ENCODE assay signal across 21 cellular contexts in genomic region chr2:99722726-99723125, GRCh38.
DNase-seq lines count a peak whose midpoint lies in the region; ATAC-seq and TF ChIP-seq lines count a peak whose summit lies in the region.
"Had no signal": no experiment of that assay in that cellular context is flagged by ENCODE, and none has a peak within 500 bp of the region (broad histone marks: within the 10 kb centered on the region; RNA-seq: fewer than 3 reads in every experiment).

No MANE protein-coding gene starts in this region.

- H3K79me2 ChIP-seq in osteoblast (ENCODE audit: insufficient read depth, low read length), result no peaks in the 10 kb centered on the region

- no peaks in the 10 kb centered on the region for H3K9me1 ChIP-seq in IMR-90 (ENCODE audit: insufficient read depth, low read length)

- H4K91ac ChIP-seq in IMR-90 (ENCODE audit: insufficient read depth, low read depth, low read length), result no peak overlapping the region; the same call in 1 of the 2 replicates

- no peak for TF ChIP-seq RAD21 in IMR-90 (IDR thresholded peaks at IDR 0.05; ENCODE audit: low read length)

- H3K27me3 ChIP-seq in IMR-90 (ENCODE audit: control insufficient read depth, insufficient read depth, low read length), result no peaks in the 10 kb centered on the region
- H3K27me3 ChIP-seq in osteoblast (ENCODE audit: insufficient read depth, low read length), result no peaks in the 10 kb centered on the region
- H3K27me3 ChIP-seq: BE2C had no signal

- H3K36me3 ChIP-seq in IMR-90 (ENCODE audit: control insufficient read depth, insufficient read depth, low read length) (peaks cover 1% of the 10 kb centered on the region; the same call in 1 of the 2 replicates), osteoblast (ENCODE audit: insufficient read depth, low read length) (no peaks in the 10 kb centered on the region)
- H3K36me3 ChIP-seq: BE2C had no signal

- H3K9me3 ChIP-seq in IMR-90 (ENCODE audit: control insufficient read depth, insufficient read depth, low read length) (peaks cover 5% of the 10 kb centered on the region), osteoblast (ENCODE audit: low read depth, low read length) (no peaks in the 10 kb centered on the region)
- H3K9me3 ChIP-seq: BE2C had no signal

- H3K4me1 Mint-ChIP-seq in chondrocyte (ENCODE audit: low read depth), result peaks cover 34% of the 10 kb centered on the region
- H3K4me1 Mint-ChIP-seq: CD4-positive, CD25-positive, alpha-beta regulatory T cell; CD8-positive, alpha-beta memory T cell had no signal

- no peak overlapping the region for H3K4me3 ChIP-seq in IMR-90 (ENCODE audit: insufficient read depth, low read depth, low read length)
- H3K4me3 ChIP-seq in osteoblast (ENCODE audit: insufficient read depth, low read length), result no peak overlapping the region
- H3K4me3 ChIP-seq: GM23338, K562 had no signal

- H3K56ac ChIP-seq in IMR-90 (ENCODE audit: extremely low read depth, insufficient read depth, low read length), result no peak overlapping the region

- H4K5ac ChIP-seq in IMR-90 (ENCODE audit: low read depth, low read length), result no peak overlapping the region

- H3K4me1 ChIP-seq in IMR-90 (ENCODE audit: control insufficient read depth, insufficient read depth, low read length) (peaks cover 7% of the 10 kb centered on the region), osteoblast (ENCODE audit: insufficient read depth, low read length) (no peaks in the 10 kb centered on the region)
- H3K4me1 ChIP-seq: BE2C had no signal

- H3K9ac ChIP-seq in IMR-90 (ENCODE audit: low read depth, low read length), result no peak overlapping the region

- H4K8ac ChIP-seq in IMR-90 (ENCODE audit: low read depth in 2 of 2, low read length in 2 of 2), result no peak overlapping the region

- no peaks in the 10 kb centered on the region for H3K27me3 Mint-ChIP-seq in chondrocyte (ENCODE audit: low read depth)
- H3K27me3 Mint-ChIP-seq: CD4-positive, CD25-positive, alpha-beta regulatory T cell had no signal

- H3K4me3 Mint-ChIP-seq in chondrocyte (ENCODE audit: unreplicated experiment), result no peak overlapping the region
- H3K4me3 Mint-ChIP-seq: CD4-positive, CD25-positive, alpha-beta regulatory T cell; CD8-positive, alpha-beta memory T cell; GM23338 had no signal

- peak; percentile 40 for ATAC-seq in IMR-90 (ENCODE audit: low read depth)
- ATAC-seq: GM23338, K562 had no signal

- H2AFZ ChIP-seq in IMR-90 (replicated peaks; ENCODE audit: low read length, poor library complexity) (no peak overlapping the region), osteoblast (ENCODE audit: low read length) (no peak overlapping the region)
- H2AFZ ChIP-seq: GM23338 had no signal

- no peak overlapping the region for H2BK120ac ChIP-seq in IMR-90 (ENCODE audit: low read depth, low read length)

- intact Hi-C loops in IMR-90 (cut with micrococcal nuclease), result no loop called here

- H4K20me1 ChIP-seq in IMR-90 (ENCODE audit: insufficient read depth, low read length) (no peaks in the 10 kb centered on the region), osteoblast (ENCODE audit: insufficient read depth, low read length) (no peaks in the 10 kb centered on the region)

- no peak overlapping the region for H3K14ac ChIP-seq in IMR-90 (replicated peaks; ENCODE audit: low read depth, low read length)

- peak overlapping the region; percentile 21; the same call in 1 of the 3 replicates for H2BK15ac ChIP-seq in IMR-90 (ENCODE audit: low read depth, low read length)

- H2BK20ac ChIP-seq in IMR-90 (ENCODE audit: low read depth, low read length), result peak overlapping the region; percentile 40; the same call in 1 of the 2 replicates

- H3K18ac ChIP-seq in IMR-90 (ENCODE audit: low read depth, low read length), result 0 out of 2 replicates have a peak overlapping the region, but pooled peaks have one; percentile 13

- peaks cover 0 to 3% of the 10 kb centered on the region in 2 experiments; a peak in 1 of 4 replicates for H3K79me1 ChIP-seq in IMR-90 (ENCODE audit: low read depth in 1 of 2, low read length in 2 of 2)

- no peak overlapping the region for H2BK5ac ChIP-seq in IMR-90 (ENCODE audit: low read depth, low read length, poor library complexity, severe bottlenecking)

- H3K27ac Mint-ChIP-seq in chondrocyte (ENCODE audit: unreplicated experiment), result peak overlapping the region; percentile 87
- H3K27ac Mint-ChIP-seq: CD4-positive, CD25-positive, alpha-beta regulatory T cell; GM23338 had no signal

- no peak for TF ChIP-seq CTCF in IMR-90 (conservative IDR thresholded peaks at IDR 0.05; ENCODE audit: low read depth, low read length)
- no peak for TF ChIP-seq CTCF in chondrocyte (IDR thresholded peaks at IDR 0.05)
- no peak for TF ChIP-seq CTCF in osteoblast (IDR thresholded peaks at IDR 0.05; ENCODE audit: extremely low read depth, low read depth, low read length)

- peaks cover 20% of the 10 kb centered on the region for H3K9me3 Mint-ChIP-seq in chondrocyte (ENCODE audit: low read depth)

- H3K23ac ChIP-seq in IMR-90 (ENCODE audit: low read depth, low read length), result no peak overlapping the region

- no peak overlapping the region for H2AK9ac ChIP-seq in IMR-90 (replicated peaks; ENCODE audit: low read depth, low read length, poor library complexity)

- no peak overlapping the region for H3K4me2 ChIP-seq in IMR-90 (ENCODE audit: low read depth, low read length)
- no peak overlapping the region for H3K4me2 ChIP-seq in osteoblast (ENCODE audit: insufficient read depth, low read length)
- H3K4me2 ChIP-seq: GM23338 had no signal

- peak; percentile 45 for DNase-seq in EH (ENCODE audit: low read depth)
- peak; percentile 41 for DNase-seq in IMR-90
- DNase-seq in chondrocyte (ENCODE audit: low spot score), result no peak
- DNase-seq in left kidney (ENCODE audit: low read depth, low spot score), result peak; percentile 64
- no peak for DNase-seq in cerebellar cortex (ENCODE audit: low spot score)
- no peak for DNase-seq in NCI-H1092 (lab: John Stamatoyannopoulos, UW)
- DNase-seq in osteoblast (ENCODE audit: insufficient read length, low spot score, missing footprints), result no peak
- DNase-seq in NCI-H1105 (lab: John Stamatoyannopoulos, UW), result no peak
- DNase-seq: ACHN; BE2C; C1 segment of cervical spinal cord; CD4-positive, CD25-positive, alpha-beta regulatory T cell; CD8-positive, alpha-beta memory T cell; COR-L47; DMS 273 treated with DMSO at 0.1 percent for 48 hours; DMS53; DND-41; H7 had no signal

- peaks cover 28% of the 10 kb centered on the region for H3K36me3 Mint-ChIP-seq in chondrocyte (ENCODE audit: low read depth)
- H3K36me3 Mint-ChIP-seq: CD8-positive, alpha-beta memory T cell had no signal

- dilution Hi-C loops in IMR-90 (cut with HindIII; ENCODE audit: low sequenced_read_pairs, unreplicated experiment), result no loop called here

- in situ Hi-C loops in IMR-90 (cut with MboI; ENCODE audit: low sequenced_read_pairs), result loop anchor here (10.0 to 25.0 kb wide), 2 partner anchors 522 to 665 kb away; no protein-coding TSS in a partner anchor

- H2AK5ac ChIP-seq in IMR-90 (ENCODE audit: low read depth, low read length), result no peak overlapping the region

- POLR2A ChIA-PET in IMR-90 (lab: Charles Lee; ENCODE audit: unreplicated experiment), result no interaction called here

- peak overlapping the region; percentile 13; the same call in 1 of the 2 replicates for H3K27ac ChIP-seq in IMR-90 (ENCODE audit: insufficient read depth, low read length)
- H3K27ac ChIP-seq in osteoblast (ENCODE audit: low read depth, low read length), result no peak overlapping the region
- H3K27ac ChIP-seq: HL-60 had no signal

- no peak overlapping the region for H3K4ac ChIP-seq in IMR-90 (ENCODE audit: low read depth, low read length)

- CTCF ChIA-PET in IMR-90 (lab: Yijun Ruan, JAX), result no interaction called here

- TF ChIP-seq POLR2A in IMR-90 (IDR thresholded peaks at IDR 0.05; ENCODE audit: low read depth, low read length), result no peak

- no TSS peak for BruUV-seq in IMR-90 (replicated peaks; lab: Mats Ljungman, UMichigan)

TF ChIP-seq in IMR-90, 13 proteins besides CTCF, POLR2A, EP300 and RAD21:
- no peak for TF ChIP-seq MXI1 (IDR thresholded peaks at IDR 0.05; ENCODE audit: borderline replicate concordance, low read depth, low read length)
- no peak for TF ChIP-seq BHLHE40 (IDR thresholded peaks at IDR 0.05; ENCODE audit: low read depth, low read length)
- TF ChIP-seq USF2 (IDR thresholded peaks at IDR 0.05; ENCODE audit: low read depth, low read length), result no peak
- TF ChIP-seq CHD1 (IDR thresholded peaks at IDR 0.05; ENCODE audit: low read depth, low read length), result no peak
- TF ChIP-seq MAFK (IDR thresholded peaks at IDR 0.05; ENCODE audit: low read depth, low read length), result no peak
- TF ChIP-seq NFE2L2 (IDR thresholded peaks at IDR 0.05; ENCODE audit: low read depth, low read length), result no peak
- no peak for TF ChIP-seq MAZ (IDR thresholded peaks at IDR 0.05; ENCODE audit: borderline replicate concordance, low read depth, low read length)
- TF ChIP-seq RFX5 (IDR thresholded peaks at IDR 0.05; ENCODE audit: low read depth, low read length), result no peak
- no peak for TF ChIP-seq SMC3 (IDR thresholded peaks at IDR 0.05; ENCODE audit: low read depth, low read length)
- no peak for TF ChIP-seq FOS (IDR thresholded peaks at IDR 0.05; ENCODE audit: low read depth, low read length)
- no peak for TF ChIP-seq RCOR1 (IDR thresholded peaks at IDR 0.05; ENCODE audit: insufficient replicate concordance, low read length)
- no peak for TF ChIP-seq ELK1 (IDR thresholded peaks at IDR 0.05; ENCODE audit: borderline replicate concordance, low read depth, low read length)
- TF ChIP-seq CEBPB (IDR thresholded peaks at IDR 0.05; ENCODE audit: low read depth, low read length), result no peak
TF ChIP-seq in IMR-90: peak in this region for 0.

Comparison
In these comparisons a context has a peak if more than half of its experiments do, and no peak if none do; other contexts are left out.
1. DNase-seq: peak in EH (single experiment), IMR-90 (single experiment) and left kidney (single experiment); none in chondrocyte (single experiment), cerebellar cortex (single experiment), NCI-H1092 (single experiment), osteoblast (single experiment) and NCI-H1105 (single experiment).